ENCODE assay signal across 15 cellular contexts in genomic region chr11:17543574-17544180, GRCh38. TPM values are rescaled to one million over a fixed set of nuclear protein-coding genes. Genes with fewer than 3 reads are reported as not detected.
A peak's percentile ranks its signal among the peaks of the same experiment; 100 is the strongest.
DNase-seq lines count a peak whose midpoint lies in the region; ATAC-seq and TF ChIP-seq lines count a peak whose summit lies in the region.
"Had no signal": no experiment of that assay in that cellular context is flagged by ENCODE, and none has a peak within 500 bp of the region (broad histone marks: within the 10 kb centered on the region; RNA-seq: fewer than 3 reads in every experiment).

No MANE protein-coding gene starts in this region.

- H3K27me3 ChIP-seq in breast epithelium (peaks cover 0 to 22% of the 10 kb centered on the region in 2 donors), transverse colon (peaks cover 20% of the 10 kb centered on the region)
- no peaks in the 10 kb centered on the region for H3K27me3 ChIP-seq in naive thymus-derived CD4-positive, alpha-beta T cell (ENCODE audit: control insufficient read depth in 2 of 2, insufficient read depth in 2 of 2, low read length in 2 of 2)

- no peak overlapping the region for H3K27ac Mint-ChIP-seq in MCF 10A (ENCODE audit: low read depth, unreplicated experiment)
- no peak overlapping the region for H3K27ac Mint-ChIP-seq in naive thymus-derived CD4-positive, alpha-beta T cell

- H3K9me3 ChIP-seq in breast epithelium (no peaks in the 10 kb centered on the region), transverse colon (no peaks in the 10 kb centered on the region)
- no peaks in the 10 kb centered on the region for H3K9me3 ChIP-seq in naive thymus-derived CD4-positive, alpha-beta T cell (ENCODE audit: control insufficient read depth in 2 of 3, low read length in 3 of 3)

- H3K4me3 ChIP-seq in breast epithelium (peak overlapping the region in 2 of 3 donors; percentile 3 to 23), epithelial cell of proximal tubule (ENCODE audit: low read depth, low read length) (peak overlapping the region; percentile 89), transverse colon (peak overlapping the region; percentile 36 to 58 (median 54))
- no peak overlapping the region for H3K4me3 ChIP-seq in naive thymus-derived CD4-positive, alpha-beta T cell (ENCODE audit: low read length)
- H3K4me3 ChIP-seq: SK-N-MC had no signal

- TF ChIP-seq EP300 in transverse colon (IDR thresholded peaks at IDR 0.05; ENCODE audit: low read depth) = no peak

- TF ChIP-seq CTCF in breast epithelium (IDR thresholded peaks at IDR 0.05) (no peak), MCF 10A (IDR thresholded peaks at IDR 0.05; ENCODE audit: unreplicated experiment) (no peak), epithelial cell of proximal tubule (conservative IDR thresholded peaks at IDR 0.05; ENCODE audit: low read depth, low read length) (no peak), transverse colon (IDR thresholded peaks at IDR 0.05) (no peak)

- TF ChIP-seq POLR2A in breast epithelium (IDR thresholded peaks at IDR 0.05) (no peak), transverse colon (IDR thresholded peaks at IDR 0.05) (peak; percentile 46)

- no peaks in the 10 kb centered on the region for H3K4me1 Mint-ChIP-seq in MCF 10A (ENCODE audit: insufficient read depth, unreplicated experiment)
- H3K4me1 Mint-ChIP-seq in naive thymus-derived CD4-positive, alpha-beta T cell = peaks cover 0 to 15% (median 2%) of the 10 kb centered on the region in 7 donors

- H3K9me3 Mint-ChIP-seq in MCF 10A (ENCODE audit: unreplicated experiment) = no peaks in the 10 kb centered on the region
- H3K9me3 Mint-ChIP-seq in naive thymus-derived CD4-positive, alpha-beta T cell = peaks cover 0 to 1% (median 0%) of the 10 kb centered on the region in 11 donors

- H3K27ac ChIP-seq in breast epithelium (no peak overlapping the region), transverse colon (peak overlapping the region; percentile 83 to 85 (median 84))
- no peak overlapping the region for H3K27ac ChIP-seq in naive thymus-derived CD4-positive, alpha-beta T cell (ENCODE audit: low read depth, low read length)
- H3K27ac ChIP-seq: SK-N-MC, VCaP had no signal

- 26% methylated on average over 17 of the region's 17 CpGs; no CpG with 5 or more reads in 1 of the 2 donors for WGBS in transverse colon (ENCODE audit: low coverage in 1 of 2), 2 donors

- H3K36me3 Mint-ChIP-seq in MCF 10A (ENCODE audit: insufficient read depth, unreplicated experiment) = no peaks in the 10 kb centered on the region
- no peaks in the 10 kb centered on the region for H3K36me3 Mint-ChIP-seq in naive thymus-derived CD4-positive, alpha-beta T cell

- POLR2A ChIA-PET in MCF 10A (lab: Yijun Ruan, JAX) = no interaction called here
- POLR2A ChIA-PET in naive thymus-derived CD4-positive, alpha-beta T cell (lab: Charles Lee) = no interaction called here

- no TSS peak for BruUV-seq in MCF 10A (replicated peaks; lab: Mats Ljungman, UMichigan)

- in situ Hi-C loops in transverse colon (cut with MboI; ENCODE audit: low pct_ligation_motif_present in 1 of 4, low pct_unique_long_range_greater_than_20kb in 1 of 4, low sequenced_read_pairs in 3 of 4) = no loop called here

- intact Hi-C loops in breast epithelium (cut with DNase I; ENCODE audit: low total_unique reads) (no loop called here), MCF 10A (cut with micrococcal nuclease) (no loop called here), transverse colon (cut with DNase I; ENCODE audit: low total_unique reads) (no loop called here)
- intact Hi-C loops in naive thymus-derived CD4-positive, alpha-beta T cell (cut with micrococcal nuclease) = no loop called here

- no peak overlapping the region for H3K4me3 Mint-ChIP-seq in MCF 10A (ENCODE audit: unreplicated experiment)
- peak overlapping the region in 7 of 10 donors; percentile 12 to 59 (median 45) for H3K4me3 Mint-ChIP-seq in naive thymus-derived CD4-positive, alpha-beta T cell

- no peak for ATAC-seq in naive thymus-derived CD4-positive, alpha-beta T cell
- ATAC-seq in HG02571 (IDR thresholded peaks at IDR 0.05; ENCODE audit: unreplicated experiment) = no peak

- peaks cover 51% of the 10 kb centered on the region for H3K27me3 Mint-ChIP-seq in MCF 10A (ENCODE audit: insufficient read depth, unreplicated experiment)
- peaks cover 34 to 55% (median 39%) of the 10 kb centered on the region in 5 donors for H3K27me3 Mint-ChIP-seq in naive thymus-derived CD4-positive, alpha-beta T cell

- no peaks in the 10 kb centered on the region for H3K4me1 ChIP-seq in breast epithelium
- H3K4me1 ChIP-seq in naive thymus-derived CD4-positive, alpha-beta T cell (ENCODE audit: control insufficient read depth in 2 of 2, insufficient read depth in 2 of 2, low read length in 2 of 2) = no peaks in the 10 kb centered on the region
- H3K4me1 ChIP-seq in transverse colon = peaks cover 0 to 15% (median 11%) of the 10 kb centered on the region in 4 donors

- CTCF ChIA-PET in MCF 10A (lab: Yijun Ruan, JAX) = interaction anchor here (0.7 to 2.8 kb wide), 4 partner anchors 16 to 160 kb away, joined by 3 to 13 read pairs (median 6); no protein-coding TSS in a partner anchor
- CTCF ChIA-PET in naive thymus-derived CD4-positive, alpha-beta T cell (lab: Charles Lee) = interaction anchor here (0.7 kb wide), 1 partner anchor 164 kb away, joined by 3 read pairs; no protein-coding TSS in a partner anchor

- H3K36me3 ChIP-seq in breast epithelium (no peaks in the 10 kb centered on the region), transverse colon (no peaks in the 10 kb centered on the region)
- no peaks in the 10 kb centered on the region for H3K36me3 ChIP-seq in naive thymus-derived CD4-positive, alpha-beta T cell (ENCODE audit: control insufficient read depth in 2 of 3, insufficient read depth in 3 of 3, low read length in 3 of 3)

- DNase-seq in breast epithelium (ENCODE audit: low spot score in 2 of 2) = no peak
- no peak for DNase-seq in MCF 10A (ENCODE audit: unreplicated experiment)
- no peak for DNase-seq in epithelial cell of proximal tubule (ENCODE audit: low read depth)
- DNase-seq in naive thymus-derived CD4-positive, alpha-beta T cell = no peak
- DNase-seq in transverse colon = peak; percentile 38
- DNase-seq in stimulated activated CD4-positive, alpha-beta T cell treated with anti-CD3 and anti-CD28 coated beads, Interleukin-12 subunit alpha, Interleukin-12 subunit beta, amount 100 ng/mL, for 4 hours = no peak
- DNase-seq in UCSD-AML1 (lab: John Stamatoyannopoulos, UW; ENCODE audit: unreplicated experiment) = no peak
- DNase-seq: NCI-H1048 had no signal

RNA-seq across cellular contexts. Expression of gene USH1C, which starts 0.5 kb away (rescaled TPM):
- total RNA-seq in breast epithelium = under 1 TPM in 1 of 3 donors, not detected in 2; 0.66 TPM
- total RNA-seq in MCF 10A (2022) = not detected in 2 replicates
- total RNA-seq in epithelial cell of proximal tubule = 1.1 TPM in 1 of 2 replicates, not detected in the other
- total RNA-seq in naive thymus-derived CD4-positive, alpha-beta T cell = not detected
- polyA plus RNA-seq in naive thymus-derived CD4-positive, alpha-beta T cell = not detected
- total RNA-seq in transverse colon = 1,000 to 10,000 TPM in 1 of 4 donors, 100 to 1,000 TPM in 3; 110 to 1,022 (median 157) TPM
- total RNA-seq: A673, HT1080, myocyte, skeletal muscle tissue had no signal

RNA-seq across cellular contexts. Expression of gene OTOG, which starts 3.4 kb away (rescaled TPM):
- not detected for total RNA-seq in breast epithelium
- total RNA-seq in MCF 10A (2022) = not detected in 2 replicates
- total RNA-seq in epithelial cell of proximal tubule = not detected in 2 replicates
- total RNA-seq in naive thymus-derived CD4-positive, alpha-beta T cell = not detected
- not detected for polyA plus RNA-seq in naive thymus-derived CD4-positive, alpha-beta T cell
- total RNA-seq in transverse colon = not detected
- total RNA-seq: A673, HT1080 had no signal

Comparison
In these comparisons a context has a peak if more than half of its experiments do, and no peak if none do; other contexts are left out.
1. H3K27ac ChIP-seq: peak in transverse colon (4 of 4); none in breast epithelium (0 of 2) and naive thymus-derived CD4-positive, alpha-beta T cell (single experiment).
2. RNA of gene USH1C, which starts 0.5 kb away (total RNA-seq): 110 to 1,022 TPM in transverse colon; 1.1 TPM in epithelial cell of proximal tubule, 0.66 TPM in breast epithelium, not detected in MCF 10A and not detected in naive thymus-derived CD4-positive, alpha-beta T cell; every median in the first group is over 10 times any median in the second.